Comparison of ENCODE assay signal across 1 cellular context in genomic region chr11:113647108-113647507, GRCh38.
TF ChIP-seq lines count a peak whose summit lies in the region.

No MANE protein-coding gene starts in this region.

TF ChIP-seq in GM12878, 131 proteins besides CTCF, POLR2A, EP300 and RAD21:
- TF ChIP-seq ATF3 (IDR thresholded peaks at IDR 0.05; ENCODE audit: borderline replicate concordance, extremely low read depth, low read depth, low read length), result no peak
- no peak for TF ChIP-seq PBX3 (IDR thresholded peaks at IDR 0.05; ENCODE audit: insufficient replicate concordance, low read depth, low read length)
- no peak for TF ChIP-seq RFX5 (IDR thresholded peaks at IDR 0.05; ENCODE audit: low read depth, low read length)
- TF ChIP-seq BHLHE40 (IDR thresholded peaks at IDR 0.05; ENCODE audit: borderline replicate concordance in 1 of 2, low read depth in 2 of 2, low read length in 1 of 2), result no peak
- TF ChIP-seq HDGF (IDR thresholded peaks at IDR 0.05), result no peak
- TF ChIP-seq NFYA (IDR thresholded peaks at IDR 0.05; ENCODE audit: borderline replicate concordance, low read depth, low read length), result no peak
- no peak for TF ChIP-seq IRF3 (IDR thresholded peaks at IDR 0.05)
- TF ChIP-seq PAX8 (IDR thresholded peaks at IDR 0.05), result no peak
- no peak for TF ChIP-seq ZBTB33 (IDR thresholded peaks at IDR 0.05)
- no peak for TF ChIP-seq SIX5 (IDR thresholded peaks at IDR 0.05; ENCODE audit: low read depth, low read length, severe bottlenecking)
- no peak for TF ChIP-seq JUNB (IDR thresholded peaks at IDR 0.05)
- TF ChIP-seq ZNF274 (IDR thresholded peaks at IDR 0.05; ENCODE audit: insufficient read depth, insufficient read length), result no peak
- TF ChIP-seq CHD2 (IDR thresholded peaks at IDR 0.05; ENCODE audit: borderline replicate concordance, low read depth, low read length), result no peak
- no peak for TF ChIP-seq RUNX3 (IDR thresholded peaks at IDR 0.05; ENCODE audit: low read length)
- no peak for TF ChIP-seq PRDM15 (CRISPR knock-in tag; IDR thresholded peaks at IDR 0.05)
- TF ChIP-seq ZNF687 (IDR thresholded peaks at IDR 0.05), result no peak
- TF ChIP-seq YY1 (IDR thresholded peaks at IDR 0.05; ENCODE audit: low read depth, low read length), result no peak
- no peak for TF ChIP-seq ZBTB4 (CRISPR knock-in tag; IDR thresholded peaks at IDR 0.05)
- no peak for TF ChIP-seq HCFC1 (IDR thresholded peaks at IDR 0.05; ENCODE audit: low read length)
TF ChIP-seq in GM12878: peak in this region for 0.
